In genomic region chr6:67129780-67130179, GRCh38 we compare ENCODE assay signal across 16 cellular contexts.
A peak's percentile ranks its signal among the peaks of the same experiment; 100 is the strongest.
DNase-seq lines count a peak whose midpoint lies in the region; TF ChIP-seq lines count a peak whose summit lies in the region.
"Had no signal": no experiment of that assay in that cellular context is flagged by ENCODE, and none has a peak within 500 bp of the region (broad histone marks: within the 10 kb centered on the region; RNA-seq: fewer than 3 reads in every experiment).

No MANE protein-coding gene starts in this region.

- H3K9me3 ChIP-seq in SU-DHL-6 (ENCODE audit: insufficient read depth, low read length): no peaks in the 10 kb centered on the region

- no peak overlapping the region for H3K4me2 ChIP-seq in SU-DHL-6 (ENCODE audit: low read depth, low read length, poor library complexity, severe bottlenecking)

- no peaks in the 10 kb centered on the region for H3K79me2 ChIP-seq in SU-DHL-6 (ENCODE audit: insufficient read depth, low read length)

- 48 to 56% methylated on average over 4 of the region's 4 CpGs for WGBS in lower leg skin, 2 donors

- TF ChIP-seq POLR2A in lower leg skin (IDR thresholded peaks at IDR 0.05): no peak

- H2AFZ ChIP-seq in SU-DHL-6 (ENCODE audit: low read depth, low read length, severe bottlenecking): peak overlapping the region; percentile 21

- H3K9ac ChIP-seq in SU-DHL-6 (ENCODE audit: low read length): no peak overlapping the region

- no peaks in the 10 kb centered on the region for H3K27me3 ChIP-seq in SU-DHL-6 (ENCODE audit: low read length)

- no peaks in the 10 kb centered on the region for H3K36me3 ChIP-seq in SU-DHL-6 (ENCODE audit: low read length)

- peak; percentile 2 for DNase-seq in AG08396 (ENCODE audit: low spot score)
- DNase-seq in NCI-H446 (lab: John Stamatoyannopoulos, UW): peak; percentile 33 to 76
- DNase-seq in myocyte (ENCODE audit: low read depth): peak; percentile 69
- DNase-seq in lower leg skin (ENCODE audit: low spot score in 2 of 2): no peak
- DNase-seq in KBM-7: no peak
- no peak for DNase-seq in NCI-H2081 treated with DMSO at 0.1 percent for 48 hours (lab: John Stamatoyannopoulos, UW)
- DNase-seq in glomerular visceral epithelial cell (ENCODE audit: extremely low spot score): no peak
- DNase-seq: COR-L47, DMS53, HCEC 1CT, IMR-90, NCI-H1048, NCI-H1694, PC-3 had no signal

- H4K20me1 ChIP-seq in SU-DHL-6 (ENCODE audit: low read depth, low read length): no peaks in the 10 kb centered on the region

- intact Hi-C loops in lower leg skin (cut with DNase I; ENCODE audit: low total_unique reads): no loop called here

- TF ChIP-seq CTCF in SU-DHL-6 (IDR thresholded peaks at IDR 0.05; ENCODE audit: insufficient read depth, low read length, poor library complexity, severe bottlenecking) (no peak), lower leg skin (IDR thresholded peaks at IDR 0.05) (no peak)

- H3K27ac ChIP-seq in SU-DHL-6 (ENCODE audit: low read depth, low read length): no peak overlapping the region
- H3K27ac ChIP-seq: C4-2B had no signal

- no peaks in the 10 kb centered on the region; the same call in 1 of the 2 replicates for H3F3A ChIP-seq in SU-DHL-6 (ENCODE audit: insufficient read depth)

- no peaks in the 10 kb centered on the region for H3K9me2 ChIP-seq in SU-DHL-6 (replicated peaks; ENCODE audit: insufficient read depth, low read length)

- H3K4me3 ChIP-seq in SU-DHL-6 (ENCODE audit: insufficient read depth, low read length, poor library complexity, severe bottlenecking) (no peak overlapping the region), lower leg skin (ENCODE audit: low read depth, poor library complexity, severe bottlenecking) (no peak overlapping the region)

- in situ Hi-C loops in KBM-7 (cut with MboI; ENCODE audit: low pct_unique_long_range_greater_than_20kb, low sequenced_read_pairs): no loop called here

Comparison
In these comparisons a context has a peak if more than half of its experiments do, and no peak if none do; other contexts are left out.
1. DNase-seq: peak in AG08396 (single experiment), NCI-H446 (2 of 2) and myocyte (single experiment); none in lower leg skin (0 of 2), KBM-7 (single experiment), NCI-H2081 treated with DMSO at 0.1 percent for 48 hours (single experiment) and glomerular visceral epithelial cell (single experiment).